Comparison of ENCODE assay signal across 9 cellular contexts in genomic region chr1:27569088-27569459, GRCh38. TPM values are rescaled to one million over a fixed set of nuclear protein-coding genes. Genes with fewer than 3 reads are reported as not detected.
DNase-seq lines count a peak whose midpoint lies in the region; ATAC-seq and TF ChIP-seq lines count a peak whose summit lies in the region.
"Had no signal": no experiment of that assay in that cellular context is flagged by ENCODE, and none has a peak within 500 bp of the region (broad histone marks: within the 10 kb centered on the region; RNA-seq: fewer than 3 reads in every experiment).

No MANE protein-coding gene starts in this region.

- peak overlapping the region; percentile 35 to 84 (median 63) for H3K4me3 Mint-ChIP-seq in CD4-positive, CD25-positive, alpha-beta regulatory T cell
- H3K4me3 Mint-ChIP-seq in endothelial cell (ENCODE audit: unreplicated experiment): no peak overlapping the region
- H3K4me3 Mint-ChIP-seq in neural progenitor cell: peak overlapping the region; percentile 83

- H3K9me3 Mint-ChIP-seq in CD4-positive, CD25-positive, alpha-beta regulatory T cell: peaks cover 0 to 1% (median 0%) of the 10 kb centered on the region in 7 donors
- H3K9me3 Mint-ChIP-seq in endothelial cell (ENCODE audit: unreplicated experiment): no peaks in the 10 kb centered on the region
- H3K9me3 Mint-ChIP-seq in neural progenitor cell: no peaks in the 10 kb centered on the region

- peaks cover 89% of the 10 kb centered on the region for H3F3A ChIP-seq in neural progenitor cell (ENCODE audit: low read depth)

- no peak for TF ChIP-seq POLR2A in Peyer's patch (IDR thresholded peaks at IDR 0.05)

- H3K27me3 ChIP-seq in CD4-positive, CD25-positive, alpha-beta regulatory T cell (ENCODE audit: control insufficient read depth, insufficient read depth, low read length): no peaks in the 10 kb centered on the region
- H3K27me3 ChIP-seq in Peyer's patch: no peaks in the 10 kb centered on the region
- no peaks in the 10 kb centered on the region for H3K27me3 ChIP-seq in neural progenitor cell

- peaks cover 20% of the 10 kb centered on the region for H3K4me1 ChIP-seq in CD4-positive, CD25-positive, alpha-beta regulatory T cell (ENCODE audit: control insufficient read depth, insufficient read depth, low read length, poor library complexity, severe bottlenecking)
- H3K4me1 ChIP-seq in Peyer's patch (peaks cover 3 to 79% (median 12%) of the 10 kb centered on the region in 4 donors), neural progenitor cell (peaks cover 95% of the 10 kb centered on the region)

- H3K4me2 ChIP-seq in neural progenitor cell: peak overlapping the region; percentile 76

- H3K4me1 Mint-ChIP-seq in CD4-positive, CD25-positive, alpha-beta regulatory T cell: peaks cover 0 to 53% (median 22%) of the 10 kb centered on the region in 4 donors
- H3K4me1 Mint-ChIP-seq in endothelial cell (ENCODE audit: unreplicated experiment) (peaks cover 62% of the 10 kb centered on the region), neural progenitor cell (peaks cover 90% of the 10 kb centered on the region)

- H4K20me1 ChIP-seq in neural progenitor cell (ENCODE audit: low read depth): peaks cover 86% of the 10 kb centered on the region

- ATAC-seq in CD4-positive, CD25-positive, alpha-beta regulatory T cell (ENCODE audit: low read depth in 2 of 2): peak in 1 of 2 donors; percentile 2
- ATAC-seq in GM21576 (IDR thresholded peaks at IDR 0.05; ENCODE audit: unreplicated experiment): no peak

- H2AFZ ChIP-seq in neural progenitor cell (replicated peaks): no peak overlapping the region

- DNase-seq in CD4-positive, CD25-positive, alpha-beta regulatory T cell: no peak
- DNase-seq in Peyer's patch (no peak), endothelial cell (ENCODE audit: low spot score) (no peak), neural progenitor cell (ENCODE audit: low spot score) (peak; percentile 44), NCI-H1092 treated with DMSO at 0.1 percent for 48 hours (lab: John Stamatoyannopoulos, UW) (no peak), NOMO-1 treated with dmso at 0.1 percent for 144 hours (lab: John Stamatoyannopoulos, UW; ENCODE audit: unreplicated experiment) (no peak), T-helper 9 cell (no peak)
- DNase-seq: NCI-H1417 treated with DMSO at 0.1 percent for 48 hours had no signal

- no peaks in the 10 kb centered on the region for H3K36me3 Mint-ChIP-seq in CD4-positive, CD25-positive, alpha-beta regulatory T cell
- H3K36me3 Mint-ChIP-seq in endothelial cell (ENCODE audit: low read depth, unreplicated experiment) (peaks cover 9% of the 10 kb centered on the region), neural progenitor cell (no peaks in the 10 kb centered on the region)

- H3K79me2 ChIP-seq in neural progenitor cell (ENCODE audit: low read depth): peaks cover 86% of the 10 kb centered on the region

- H3K9ac ChIP-seq in neural progenitor cell: no peak overlapping the region

- peak overlapping the region; percentile 16 to 91 (median 72) for H3K27ac Mint-ChIP-seq in CD4-positive, CD25-positive, alpha-beta regulatory T cell
- H3K27ac Mint-ChIP-seq in endothelial cell (ENCODE audit: unreplicated experiment) (peak overlapping the region; percentile 33), neural progenitor cell (peak overlapping the region; percentile 98)

- H3K27me3 Mint-ChIP-seq in CD4-positive, CD25-positive, alpha-beta regulatory T cell: peaks cover 4% of the 10 kb centered on the region
- H3K27me3 Mint-ChIP-seq in endothelial cell (ENCODE audit: unreplicated experiment) (peaks cover 16% of the 10 kb centered on the region), neural progenitor cell (ENCODE audit: insufficient read depth, low read depth) (peaks cover 8% of the 10 kb centered on the region)

- peak overlapping the region; percentile 80 for H3K27ac ChIP-seq in CD4-positive, CD25-positive, alpha-beta regulatory T cell (ENCODE audit: insufficient read depth, low read length, poor library complexity, severe bottlenecking)
- H3K27ac ChIP-seq in Peyer's patch: peak overlapping the region; percentile 63 to 70 (median 69)
- H3K27ac ChIP-seq in neural progenitor cell: peak overlapping the region; percentile 91

- TF ChIP-seq CTCF in Peyer's patch (IDR thresholded peaks at IDR 0.05) (no peak), endothelial cell (IDR thresholded peaks at IDR 0.05; ENCODE audit: unreplicated experiment) (no peak), neural progenitor cell (IDR thresholded peaks at IDR 0.05) (no peak)

- H3K36me3 ChIP-seq in CD4-positive, CD25-positive, alpha-beta regulatory T cell (ENCODE audit: control insufficient read depth, insufficient read depth, low read length): no peaks in the 10 kb centered on the region
- H3K36me3 ChIP-seq in Peyer's patch: no peaks in the 10 kb centered on the region
- H3K36me3 ChIP-seq in neural progenitor cell: no peaks in the 10 kb centered on the region

- no peak overlapping the region for H3K4me3 ChIP-seq in CD4-positive, CD25-positive, alpha-beta regulatory T cell (ENCODE audit: low read depth, low read length)
- H3K4me3 ChIP-seq in Peyer's patch (peak overlapping the region; percentile 33 to 44 (median 38)), neural progenitor cell (peak overlapping the region; percentile 15)

- H3K9me3 ChIP-seq in CD4-positive, CD25-positive, alpha-beta regulatory T cell (ENCODE audit: control insufficient read depth in 2 of 2, low read length in 2 of 2): no peaks in the 10 kb centered on the region
- H3K9me3 ChIP-seq in Peyer's patch (no peaks in the 10 kb centered on the region), neural progenitor cell (ENCODE audit: low read depth) (no peaks in the 10 kb centered on the region)

RNA-seq across cellular contexts. Expression of gene AHDC1, which starts 34.9 kb away (rescaled TPM):
- total RNA-seq in CD4-positive, CD25-positive, alpha-beta regulatory T cell: 26.2 TPM
- polyA plus RNA-seq in CD4-positive, CD25-positive, alpha-beta regulatory T cell: 1 to 10 TPM in 1 of 4 donors, under 1 TPM in 3; 0.07 to 1.4 (median 0.50) TPM
- total RNA-seq in Peyer's patch (10 to 100 TPM in 3 of 4 donors, 1 to 10 TPM in 1; 7.0 to 21.5 (median 12.0) TPM), endothelial cell (ENCODE audit: unreplicated experiment) (48.0 TPM), neural progenitor cell (ENCODE audit: low replicate concordance) (7.0 and 26.5 TPM in 2 replicates)

Comparison
In these comparisons a context has a peak if more than half of its experiments do, and no peak if none do; other contexts are left out.
1. H3K27ac Mint-ChIP-seq: peak in every context shown above with its lines; median percentile 98 in neural progenitor cell; 72 in CD4-positive, CD25-positive, alpha-beta regulatory T cell; 33 in endothelial cell.